ENCODE assay signal across 12 cellular contexts in the genomic region with DNA sequence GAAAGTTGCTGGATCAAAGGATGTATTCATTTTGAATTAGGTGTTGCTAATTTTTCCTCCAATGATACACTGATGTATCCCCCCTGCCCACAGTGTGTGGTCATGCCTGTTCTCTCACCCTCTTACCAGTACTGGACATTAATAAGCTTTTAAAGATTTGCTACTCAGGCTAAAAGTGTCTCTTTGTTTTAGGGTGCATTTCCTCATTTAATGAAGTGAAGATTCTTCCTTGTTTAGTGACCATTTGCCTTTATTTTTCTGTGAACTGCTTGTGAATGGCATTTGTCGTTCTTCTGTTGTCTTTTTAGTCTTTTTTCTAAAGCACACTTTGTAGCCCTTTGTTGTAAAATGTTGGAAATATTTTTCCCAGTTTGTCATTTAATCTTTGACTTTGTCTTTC. TPM values are rescaled to one million over a fixed set of nuclear protein-coding genes. Genes with fewer than 3 reads are reported as not detected.
A peak's percentile ranks its signal among the peaks of the same experiment; 100 is the strongest.
DNase-seq lines count a peak whose midpoint lies in the region; ATAC-seq and TF ChIP-seq lines count a peak whose summit lies in the region.
"Had no signal": no experiment of that assay in that cellular context is flagged by ENCODE, and none has a peak within 500 bp of the region (broad histone marks: within the 10 kb centered on the region; RNA-seq: fewer than 3 reads in every experiment).

No MANE protein-coding gene starts in this region.

- peak overlapping the region; percentile 79 for H3K27ac Mint-ChIP-seq in activated CD4-positive, alpha-beta T cell treated with anti-CD3 and anti-CD28 coated beads, Interleukin-2, amount 10 ng/mL, durations not matched to agents 24 days and 14 days

- peak overlapping the region; percentile 95 for H3K27ac ChIP-seq in RWPE2 (ENCODE audit: poor library complexity, severe bottlenecking)
- H3K27ac ChIP-seq: A549, neutrophil had no signal

- peaks cover 96% of the 10 kb centered on the region for H3K36me3 ChIP-seq in RWPE2 (ENCODE audit: low read depth)
- H3K36me3 ChIP-seq: neutrophil had no signal

- no peaks in the 10 kb centered on the region for H3K27me3 Mint-ChIP-seq in activated CD4-positive, alpha-beta T cell treated with anti-CD3 and anti-CD28 coated beads, Interleukin-2, amount 10 ng/mL, durations not matched to agents 24 days and 14 days

- no peaks in the 10 kb centered on the region for H3K27me3 ChIP-seq in RWPE2 (ENCODE audit: insufficient read depth, poor library complexity, severe bottlenecking)
- H3K27me3 ChIP-seq: neutrophil had no signal

- H3K4me3 Mint-ChIP-seq in activated CD4-positive, alpha-beta T cell treated with anti-CD3 and anti-CD28 coated beads, Interleukin-2, amount 10 ng/mL, durations not matched to agents 24 days and 14 days, result peak overlapping the region; percentile 73

- TF ChIP-seq CTCF in RWPE2 (IDR thresholded peaks at IDR 0.05; ENCODE audit: poor library complexity, severe bottlenecking) (no peak), fibroblast of pulmonary artery (IDR thresholded peaks at IDR 0.05; ENCODE audit: low read length, missing control alignments) (no peak), retinal pigment epithelial cell (conservative IDR thresholded peaks at IDR 0.05; ENCODE audit: low read depth, low read length) (no peak)

- H3K36me3 Mint-ChIP-seq in activated CD4-positive, alpha-beta T cell treated with anti-CD3 and anti-CD28 coated beads, Interleukin-2, amount 10 ng/mL, durations not matched to agents 24 days and 14 days (ENCODE audit: low read depth), result peaks cover 55% of the 10 kb centered on the region

- peaks cover 16% of the 10 kb centered on the region for H3K4me1 ChIP-seq in RWPE2 (ENCODE audit: insufficient read depth, poor library complexity, severe bottlenecking)

- peak overlapping the region; percentile 61 for H3K4me3 ChIP-seq in RWPE2 (ENCODE audit: severe bottlenecking)
- H3K4me3 ChIP-seq in fibroblast of pulmonary artery (replicated peaks; ENCODE audit: low read depth, low read length), result peak overlapping the region; percentile 85
- peak overlapping the region; percentile 96 for H3K4me3 ChIP-seq in retinal pigment epithelial cell (ENCODE audit: low read length)
- H3K4me3 ChIP-seq: A549 had no signal

- H3K4me1 Mint-ChIP-seq in activated CD4-positive, alpha-beta T cell treated with anti-CD3 and anti-CD28 coated beads, Interleukin-2, amount 10 ng/mL, durations not matched to agents 24 days and 14 days, result peaks cover 45% of the 10 kb centered on the region

- H3K9me3 ChIP-seq in RWPE2 (ENCODE audit: severe bottlenecking), result no peaks in the 10 kb centered on the region
- H3K9me3 ChIP-seq: A549, neutrophil had no signal

- H3K9me3 Mint-ChIP-seq in activated CD4-positive, alpha-beta T cell treated with anti-CD3 and anti-CD28 coated beads, Interleukin-2, amount 10 ng/mL, durations not matched to agents 24 days and 14 days, result no peaks in the 10 kb centered on the region

- no peak for ATAC-seq in RWPE2 (ENCODE audit: low read depth)
- no peak for ATAC-seq in GM19035 (IDR thresholded peaks at IDR 0.05; ENCODE audit: unreplicated experiment)
- no peak for ATAC-seq in HG03571 (IDR thresholded peaks at IDR 0.05; ENCODE audit: unreplicated experiment)
- no peak for ATAC-seq in GM21367 (IDR thresholded peaks at IDR 0.05; ENCODE audit: unreplicated experiment)
- ATAC-seq: A549 had no signal

- intact Hi-C loops in activated CD4-positive, alpha-beta T cell treated with anti-CD3 and anti-CD28 coated beads, Interleukin-2, amount 10 ng/mL, durations not matched to agents 24 days and 14 days (cut with micrococcal nuclease), result loop anchor here (10.0 kb wide), 1 partner anchor 48 kb away; no protein-coding TSS in a partner anchor

- DNase-seq in activated CD4-positive, alpha-beta T cell treated with anti-CD3 and anti-CD28 coated beads, Interleukin-2, amount 10 ng/mL, durations not matched to agents 24 days and 14 days, result no peak
- no peak for DNase-seq in activated CD4-positive, alpha-beta T cell treated with anti-CD3 and anti-CD28 coated beads, Interleukin-2, amount 50 U/mL, for 48 hours
- DNase-seq in RWPE2 (ENCODE audit: low spot score) (no peak), fibroblast of pulmonary artery (ENCODE audit: low read depth) (no peak), retinal pigment epithelial cell (ENCODE audit: low read depth) (no peak)
- DNase-seq: activated T-cell treated with anti-CD3 and anti-CD28 coated beads, Interleukin-2, amount 50 U/mL, for 1 hour; stimulated activated CD4-positive, alpha-beta T cell treated with anti-CD3 and anti-CD28 coated beads, Interleukin-1b, Interleukin-23, amount 100 ng/mL, for 48 hours had no signal

RNA-seq across cellular contexts. Expression of a gene that starts 5.0 kb away (rescaled TPM):
- 82.0 and 82.3 TPM in 2 replicates for total RNA-seq in activated CD4-positive, alpha-beta T cell treated with anti-CD3 and anti-CD28 coated beads, Interleukin-2, amount 10 ng/mL, durations not matched to agents 24 days and 14 days

RNA-seq across cellular contexts. Expression of a gene that starts 46.3 kb away (rescaled TPM):
- not detected in 2 replicates for total RNA-seq in activated CD4-positive, alpha-beta T cell treated with anti-CD3 and anti-CD28 coated beads, Interleukin-2, amount 10 ng/mL, durations not matched to agents 24 days and 14 days
